In the genomic region with DNA sequence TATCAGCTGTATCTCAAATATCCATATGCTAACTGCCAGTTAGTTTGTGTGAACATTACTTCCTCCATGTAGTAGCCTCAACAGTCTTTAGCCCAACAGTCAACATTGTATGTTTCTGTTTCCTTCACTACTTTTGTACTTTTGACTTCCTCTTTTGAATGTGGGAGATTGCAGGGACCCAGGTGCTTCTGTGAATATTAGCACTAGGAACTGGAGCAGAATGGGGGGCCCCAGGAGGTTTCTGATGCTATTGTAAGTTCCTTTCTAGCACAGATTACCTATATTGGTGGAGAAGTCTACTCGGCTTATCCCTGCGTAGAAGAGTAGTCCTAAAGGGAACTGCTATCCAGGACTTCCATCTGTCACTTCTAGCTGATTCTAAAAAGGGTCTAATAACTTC, we compare ENCODE assay signal across 8 cellular contexts. TPM values are rescaled to one million over a fixed set of nuclear protein-coding genes. Genes with fewer than 3 reads are reported as not detected.
DNase-seq lines count a peak whose midpoint lies in the region; ATAC-seq, FAIRE-seq and TF ChIP-seq lines count a peak whose summit lies in the region.

No MANE protein-coding gene starts in this region.

- ATAC-seq in GM18502 (IDR thresholded peaks at IDR 0.05; ENCODE audit: poor library complexity, unreplicated experiment) (peak; percentile 38), HCT116 (no peak), HG03457 (IDR thresholded peaks at IDR 0.05; ENCODE audit: unreplicated experiment) (no peak)

- DNase-seq in HCT116 (ENCODE audit: low read depth, low spot score) (no peak), mesendoderm (no peak), NCI-H187 treated with DMSO at 0.1 percent for 48 hours (lab: John Stamatoyannopoulos, UW) (no peak), D721Med (ENCODE audit: insufficient read length, low spot score) (no peak), WERI-Rb-1 (no peak)

- H4K20me1 ChIP-seq in HCT116 (ENCODE audit: insufficient read depth) (no peaks in the 10 kb centered on the region), OCI-LY3 (ENCODE audit: insufficient read depth, low read length) (no peaks in the 10 kb centered on the region)

- H3K79me1 ChIP-seq in mesendoderm (ENCODE audit: low read length) = no peaks in the 10 kb centered on the region

- H3K9me2 ChIP-seq in HCT116 (ENCODE audit: insufficient read depth) = no peaks in the 10 kb centered on the region

- no peak overlapping the region for H2AK5ac ChIP-seq in mesendoderm (ENCODE audit: low read length)

- POLR2A ChIA-PET in HCT116 (lab: Charles Lee) = no interaction called here

- no peak overlapping the region for H3K56ac ChIP-seq in mesendoderm (ENCODE audit: low read length)

- no peak overlapping the region for H3K4me3 ChIP-seq in HCT116 (replicated peaks in 1 of 2; ENCODE audit: low read depth in 1 of 2, low read length in 2 of 2)
- H3K4me3 ChIP-seq in OCI-LY3 (ENCODE audit: low read length) = 0 out of 2 replicates have a peak overlapping the region, but pooled peaks have one; percentile 2
- H3K4me3 ChIP-seq in mesendoderm (ENCODE audit: low read length) = no peak overlapping the region
- no peak overlapping the region for H3K4me3 ChIP-seq in WERI-Rb-1 (ENCODE audit: low read depth, low read length)

- H3K27me3 ChIP-seq in HCT116 (ENCODE audit: insufficient read depth, low read length) (no peaks in the 10 kb centered on the region), OCI-LY3 (ENCODE audit: low read depth, low read length) (no peaks in the 10 kb centered on the region), mesendoderm (ENCODE audit: insufficient read depth, low read length, poor library complexity) (no peaks in the 10 kb centered on the region), WERI-Rb-1 (ENCODE audit: insufficient read depth, low read depth, severe bottlenecking) (no peaks in the 10 kb centered on the region)

- TF ChIP-seq POLR2A in HCT116 (IDR thresholded peaks at IDR 0.05; ENCODE audit: borderline replicate concordance, extremely low read depth, insufficient read depth, insufficient read length) = no peak

- no peaks in the 10 kb centered on the region for H3K79me2 ChIP-seq in HCT116 (ENCODE audit: insufficient read depth, low read length)
- H3K79me2 ChIP-seq in OCI-LY3 (ENCODE audit: low read length) = no peaks in the 10 kb centered on the region
- no peaks in the 10 kb centered on the region for H3K79me2 ChIP-seq in mesendoderm (ENCODE audit: control insufficient read depth, insufficient read depth, low read length)

- no peak overlapping the region for H2BK5ac ChIP-seq in mesendoderm (ENCODE audit: low read length)

- no peak overlapping the region for H3K4me2 ChIP-seq in HCT116 (ENCODE audit: low read length)
- peak overlapping the region; percentile 46 for H3K4me2 ChIP-seq in OCI-LY3 (ENCODE audit: low read length)
- no peak overlapping the region for H3K4me2 ChIP-seq in mesendoderm (ENCODE audit: low read length)

- BruUV-seq in HCT116 (replicated peaks; lab: Mats Ljungman, UMichigan) = no TSS peak

- no peaks in the 10 kb centered on the region for H3K36me3 ChIP-seq in HCT116 (ENCODE audit: control insufficient read depth in 1 of 2, insufficient read depth in 2 of 2, low read length in 2 of 2)
- no peaks in the 10 kb centered on the region for H3K36me3 ChIP-seq in OCI-LY3 (replicated peaks; ENCODE audit: low read depth, low read length)
- no peaks in the 10 kb centered on the region for H3K36me3 ChIP-seq in mesendoderm (ENCODE audit: control insufficient read depth, insufficient read depth, low read length)
- H3K36me3 ChIP-seq in WERI-Rb-1 = no peaks in the 10 kb centered on the region

- TF ChIP-seq CTCF in HCT116 (IDR thresholded peaks at IDR 0.05 in 2 of 3, conservative IDR thresholded peaks at IDR 0.05 in 1 of 3; ENCODE audit: borderline replicate concordance in 1 of 3, insufficient read depth in 1 of 3, low read depth in 2 of 3, low read length in 2 of 3) (no peak), OCI-LY3 (IDR thresholded peaks at IDR 0.05; ENCODE audit: low read depth, low read length) (no peak), D721Med (IDR thresholded peaks at IDR 0.05; ENCODE audit: insufficient read depth, missing control alignments) (no peak), WERI-Rb-1 (IDR thresholded peaks at IDR 0.05; ENCODE audit: low read depth, low read length) (no peak)

- H3K9me3 ChIP-seq in HCT116 (ENCODE audit: control insufficient read depth in 1 of 2, insufficient read depth in 1 of 2, low read depth in 1 of 2, low read length in 2 of 2) (no peaks in the 10 kb centered on the region), OCI-LY3 (ENCODE audit: insufficient read depth, low read length) (no peaks in the 10 kb centered on the region), WERI-Rb-1 (ENCODE audit: severe bottlenecking) (no peaks in the 10 kb centered on the region)

- no peak overlapping the region for H4K5ac ChIP-seq in mesendoderm (ENCODE audit: low read length)

- no peak for FAIRE-seq in D721Med (lab: Jason Lieb, UNC)

- H2AFZ ChIP-seq in HCT116 (ENCODE audit: low read depth, low read length, poor library complexity, severe bottlenecking) (peak overlapping the region; percentile 29), OCI-LY3 (ENCODE audit: low read depth, low read length) (0 out of 2 replicates have a peak overlapping the region, but pooled peaks have one; percentile 24)

- H3K23ac ChIP-seq in mesendoderm (ENCODE audit: low read length) = no peak overlapping the region

- CTCF ChIA-PET in HCT116 (lab: Charles Lee) = interaction anchor here (0.6 kb wide), 1 partner anchor 132 kb away, joined by 3 read pairs; no protein-coding TSS in a partner anchor

- H3K9ac ChIP-seq in HCT116 (ENCODE audit: low read length) (no peak overlapping the region), OCI-LY3 (ENCODE audit: low read length) (peak overlapping the region; percentile 2; the same call in 1 of the 2 replicates), mesendoderm (ENCODE audit: low read length) (no peak overlapping the region)

- H3K18ac ChIP-seq in mesendoderm (ENCODE audit: low read length) = no peak overlapping the region

- RAD21 ChIA-PET in HCT116 (lab: Charles Lee; ENCODE audit: low non-redundant PET in 1 of 2, low total read pairs in 2 of 2, uncharacterized antibody in 2 of 2, unreplicated experiment in 2 of 2) = no interaction called here

- TF ChIP-seq RAD21 in HCT116 (IDR thresholded peaks at IDR 0.05; ENCODE audit: low read depth) = no peak

- H4K8ac ChIP-seq in mesendoderm (ENCODE audit: low read depth, low read length) = no peak overlapping the region

- intact Hi-C loops in HCT116 (cut with micrococcal nuclease) = no loop called here

- peak overlapping the region; percentile 92 for H2BK15ac ChIP-seq in mesendoderm (replicated peaks; ENCODE audit: low read depth)

- H3K4me1 ChIP-seq in HCT116 (ENCODE audit: control insufficient read depth in 1 of 2, insufficient read depth in 2 of 2, low read length in 2 of 2) = peaks cover 7 to 21% of the 10 kb centered on the region in 2 experiments; a peak in 3 of 4 replicates
- H3K4me1 ChIP-seq in OCI-LY3 (ENCODE audit: low read length) = peaks cover 43% of the 10 kb centered on the region
- no peaks in the 10 kb centered on the region for H3K4me1 ChIP-seq in mesendoderm (ENCODE audit: control insufficient read depth, low read depth, low read length)

- H3K27ac ChIP-seq in HCT116 (ENCODE audit: low read depth, low read length) (no peak overlapping the region), OCI-LY3 (ENCODE audit: low read length) (peak overlapping the region; percentile 24; the same call in 1 of the 2 replicates), mesendoderm (ENCODE audit: low read depth, low read length) (no peak overlapping the region), WERI-Rb-1 (no peak overlapping the region)

- H2BK120ac ChIP-seq in mesendoderm (ENCODE audit: low read depth, low read length) = no peak overlapping the region

- no CpG with 5 or more reads among the region's 2 CpGs for WGBS in mesendoderm (ENCODE audit: extremely low coverage, insufficient coverage, low lambda C conversion rate)

- no peak overlapping the region for H3K4ac ChIP-seq in mesendoderm (ENCODE audit: low read depth, low read length)

TF ChIP-seq in HCT116, 20 proteins besides CTCF, POLR2A, EP300 and RAD21:
- no peak for TF ChIP-seq FOSL1 (IDR thresholded peaks at IDR 0.05; ENCODE audit: low read depth)
TF ChIP-seq in HCT116: peak in this region for 0.

RNA-seq across cellular contexts. Expression of gene PLAC8, which starts 2.3 kb away (rescaled TPM):
- 0.61 TPM for total RNA-seq in HCT116 (2021; ENCODE audit: unreplicated experiment)
- polyA plus RNA-seq in HCT116 (2012) = 0.17 and 0.57 TPM in 2 replicates
- 3.6 TPM for polyA plus RNA-seq in mesendoderm (2013, experiment 1 of 2)
- 3.0 TPM for polyA plus RNA-seq in mesendoderm (2013, experiment 2 of 2)
